Comparison of ENCODE assay signal across 16 cellular contexts in the genomic region with DNA sequence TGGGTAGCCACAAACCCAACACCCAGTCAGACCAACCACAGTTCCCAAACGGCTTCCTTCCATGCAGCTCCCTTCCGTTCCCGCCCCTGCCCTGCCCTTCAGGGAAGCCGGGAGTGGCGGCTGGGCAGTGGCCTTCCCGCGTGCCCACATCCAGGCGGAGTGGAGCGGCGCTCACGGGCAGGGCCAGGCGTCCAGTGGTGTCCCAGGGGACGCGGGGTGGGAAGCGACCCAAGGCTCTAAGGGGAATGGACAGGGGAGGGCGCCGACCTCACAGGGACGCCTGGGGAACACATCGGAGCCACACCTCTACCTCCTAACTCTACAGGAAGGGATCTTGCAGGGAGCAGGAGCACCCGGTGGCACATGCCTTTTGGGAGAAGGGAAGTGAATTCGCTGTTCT.
DNase-seq lines count a peak whose midpoint lies in the region; ATAC-seq and TF ChIP-seq lines count a peak whose summit lies in the region.
"Had no signal": no experiment of that assay in that cellular context is flagged by ENCODE, and none has a peak within 500 bp of the region (broad histone marks: within the 10 kb centered on the region; RNA-seq: fewer than 3 reads in every experiment).

No MANE protein-coding gene starts in this region.

- TF ChIP-seq EP300 in esophagus muscularis mucosa (IDR thresholded peaks at IDR 0.05): no peak

- TF ChIP-seq POLR2A in esophagus muscularis mucosa (IDR thresholded peaks at IDR 0.05; ENCODE audit: low read depth): no peak
- TF ChIP-seq POLR2A in testis (IDR thresholded peaks at IDR 0.05): no peak
- no peak for TF ChIP-seq POLR2A in Peyer's patch (IDR thresholded peaks at IDR 0.05)

- H3K27ac ChIP-seq in esophagus muscularis mucosa (replicated peaks in 1 of 4) (no peak overlapping the region), left lung (no peak overlapping the region), testis (no peak overlapping the region), Peyer's patch (no peak overlapping the region)
- H3K27ac ChIP-seq: C4-2B, skin epidermis had no signal

- H3K27me3 ChIP-seq in H7 (ENCODE audit: control insufficient read depth, insufficient read depth, low read length) (no peaks in the 10 kb centered on the region; the same call in 1 of the 2 replicates), esophagus muscularis mucosa (peaks cover 0 to 24% (median 3%) of the 10 kb centered on the region in 4 donors), left lung (peaks cover 0 to 42% of the 10 kb centered on the region in 2 donors), testis (no peaks in the 10 kb centered on the region), Peyer's patch (no peaks in the 10 kb centered on the region)

- TF ChIP-seq CTCF in esophagus muscularis mucosa (IDR thresholded peaks at IDR 0.05) (no peak), left lung (IDR thresholded peaks at IDR 0.05) (no peak), testis (IDR thresholded peaks at IDR 0.05) (no peak), Peyer's patch (IDR thresholded peaks at IDR 0.05) (no peak)

- ATAC-seq in left lung: peak; percentile 60
- no peak for ATAC-seq in GM21737 (IDR thresholded peaks at IDR 0.05; ENCODE audit: unreplicated experiment)
- no peak for ATAC-seq in HG02610 (IDR thresholded peaks at IDR 0.05; ENCODE audit: unreplicated experiment)

- no peaks in the 10 kb centered on the region for H3K9me3 ChIP-seq in esophagus muscularis mucosa
- H3K9me3 ChIP-seq in left lung: no peaks in the 10 kb centered on the region
- H3K9me3 ChIP-seq in testis: no peaks in the 10 kb centered on the region
- no peaks in the 10 kb centered on the region for H3K9me3 ChIP-seq in Peyer's patch

- WGBS in esophagus muscularis mucosa: 17% methylated on average over 5 of the region's 21 CpGs
- 19 to 37% methylated on average over 5 to 21 of the region's 21 CpGs for WGBS in testis, 2 donors

- H3K4me1 ChIP-seq in esophagus muscularis mucosa (peaks cover 3 to 17% (median 14%) of the 10 kb centered on the region in 4 donors), left lung (no peaks in the 10 kb centered on the region), testis (peaks cover 27% of the 10 kb centered on the region), Peyer's patch (peaks cover 0 to 5% (median 0%) of the 10 kb centered on the region in 4 donors)

- DNase-seq in H7 (peak; percentile 58), esophagus muscularis mucosa (ENCODE audit: extremely low spot score) (peak; percentile 86), left lung (peak in 1 of 2 donors; percentile 82), testis (no peak), NCI-H69 (lab: John Stamatoyannopoulos, UW) (no peak), Peyer's patch (no peak)
- DNase-seq: activated CD4-positive, alpha-beta T cell treated with anti-CD3 and anti-CD28 coated beads for 4 hours; activated naive CD8-positive, alpha-beta T cell treated with anti-CD3 and anti-CD28 coated beads, Interleukin-2, amount 10 ng/mL, durations not matched to agents 7 days and 5 days; EL; NCI-H1930; NCI-H748 treated with DMSO at 0.1 percent for 48 hours; stimulated activated naive CD4-positive, alpha-beta T cell treated with Interleukin-2 at 50 U/mL for 16 hours had no signal

- intact Hi-C loops in esophagus muscularis mucosa (cut with DNase I): no loop called here
- intact Hi-C loops in left lung (cut with DNase I): no loop called here
- intact Hi-C loops in testis (cut with DNase I; ENCODE audit: low total_unique reads): no loop called here

- H3K36me3 ChIP-seq in H7 (replicated peaks; ENCODE audit: control insufficient read depth, insufficient read depth, low read length) (no peaks in the 10 kb centered on the region), esophagus muscularis mucosa (no peaks in the 10 kb centered on the region), left lung (no peaks in the 10 kb centered on the region), testis (ENCODE audit: low read depth, missing control alignments) (no peaks in the 10 kb centered on the region), Peyer's patch (no peaks in the 10 kb centered on the region)

- H3K4me3 ChIP-seq in H7 (ENCODE audit: insufficient read depth, low read depth, low read length) (peak overlapping the region; percentile 18; the same call in 1 of the 2 replicates), esophagus muscularis mucosa (peak overlapping the region; percentile 12 to 35 (median 32)), left lung (peak overlapping the region; percentile 0 to 1), testis (peak overlapping the region; percentile 25 to 30), Peyer's patch (peak overlapping the region in 2 of 4 donors; percentile 4 to 5)

Comparison
In these comparisons a context has a peak if more than half of its experiments do, and no peak if none do; other contexts are left out.
1. DNase-seq: peak in H7 (single experiment) and esophagus muscularis mucosa (single experiment); none in testis (single experiment), NCI-H69 (single experiment) and Peyer's patch (0 of 3).